8 cellular contexts compared by ENCODE assay signal in the genomic region with DNA sequence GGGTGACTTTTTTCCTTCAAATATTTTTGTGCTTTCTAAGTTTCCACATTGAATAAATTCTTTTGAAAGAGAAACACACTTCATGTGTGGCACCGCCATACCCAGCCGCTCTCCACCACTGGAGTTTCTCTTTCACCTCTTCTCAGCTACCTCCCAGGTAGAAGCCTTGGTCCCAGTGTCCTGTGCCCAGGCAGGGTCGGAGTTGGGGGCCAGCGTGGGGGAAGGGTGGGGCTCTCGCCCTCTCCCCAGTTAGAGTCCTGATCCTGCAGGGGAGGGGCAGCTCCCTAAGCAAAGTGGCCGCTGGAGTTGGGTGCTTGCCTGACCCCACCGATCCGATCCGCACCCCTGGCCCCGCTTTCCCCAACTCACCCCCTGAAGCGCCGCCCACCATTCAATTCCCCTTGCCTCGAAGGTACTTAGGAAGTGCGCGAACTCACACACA. TPM values are rescaled to one million over a fixed set of nuclear protein-coding genes. Genes with fewer than 3 reads are reported as not detected.
DNase-seq lines count a peak whose midpoint lies in the region; ATAC-seq and TF ChIP-seq lines count a peak whose summit lies in the region.

No MANE protein-coding gene starts in this region.

- H3K9ac ChIP-seq in KMS-11, result no peak overlapping the region; the same call in 1 of the 2 replicates
- peak overlapping the region; percentile 90 to 93 for H3K9ac ChIP-seq in colonic mucosa (ENCODE audit: low read depth in 2 of 2, low read length in 2 of 2)

- H3K4me3 Mint-ChIP-seq in naive thymus-derived CD4-positive, alpha-beta T cell, result peak overlapping the region; percentile 47 to 94 (median 84)
- H3K4me3 Mint-ChIP-seq in HFFc6, result no peak overlapping the region

- no peaks in the 10 kb centered on the region for H3K79me2 ChIP-seq in KMS-11 (ENCODE audit: insufficient read depth, low read depth)

- H3K4me1 ChIP-seq in KMS-11 (ENCODE audit: low read depth, poor library complexity, severe bottlenecking) (no peaks in the 10 kb centered on the region), colonic mucosa (peaks cover 8% of the 10 kb centered on the region)
- H3K4me1 ChIP-seq in naive thymus-derived CD4-positive, alpha-beta T cell (ENCODE audit: control insufficient read depth in 2 of 2, insufficient read depth in 2 of 2, low read length in 2 of 2), result no peaks in the 10 kb centered on the region

- peaks cover 8 to 15% (median 12%) of the 10 kb centered on the region in 7 donors for H3K4me1 Mint-ChIP-seq in naive thymus-derived CD4-positive, alpha-beta T cell
- no peaks in the 10 kb centered on the region for H3K4me1 Mint-ChIP-seq in HFFc6 (ENCODE audit: low read depth)

- H3K36me3 ChIP-seq in KMS-11 (ENCODE audit: insufficient read depth) (no peaks in the 10 kb centered on the region), colonic mucosa (no peaks in the 10 kb centered on the region)
- H3K36me3 ChIP-seq in naive thymus-derived CD4-positive, alpha-beta T cell (ENCODE audit: control insufficient read depth in 2 of 3, insufficient read depth in 3 of 3, low read length in 3 of 3), result no peaks in the 10 kb centered on the region

- POLR2A ChIA-PET in naive thymus-derived CD4-positive, alpha-beta T cell (lab: Charles Lee), result no interaction called here

- H3K9me3 Mint-ChIP-seq in naive thymus-derived CD4-positive, alpha-beta T cell, result no peaks in the 10 kb centered on the region
- no peaks in the 10 kb centered on the region for H3K9me3 Mint-ChIP-seq in HFFc6

- no peak for ATAC-seq in naive thymus-derived CD4-positive, alpha-beta T cell
- ATAC-seq in GM19035 (IDR thresholded peaks at IDR 0.05; ENCODE audit: unreplicated experiment) (no peak), HG03045 (IDR thresholded peaks at IDR 0.05; ENCODE audit: unreplicated experiment) (no peak)

- CTCF ChIA-PET in naive thymus-derived CD4-positive, alpha-beta T cell (lab: Charles Lee), result no interaction called here

- peak overlapping the region; percentile 57; the same call in 1 of the 2 replicates for H3K4me2 ChIP-seq in KMS-11

- H3K27ac ChIP-seq in KMS-11 (no peak overlapping the region), colonic mucosa (peak overlapping the region; percentile 76)
- H3K27ac ChIP-seq in naive thymus-derived CD4-positive, alpha-beta T cell (ENCODE audit: low read depth, low read length), result no peak overlapping the region

- H3K36me3 Mint-ChIP-seq in naive thymus-derived CD4-positive, alpha-beta T cell, result no peaks in the 10 kb centered on the region
- H3K36me3 Mint-ChIP-seq in HFFc6 (ENCODE audit: low read depth), result no peaks in the 10 kb centered on the region

- H3K27ac Mint-ChIP-seq in naive thymus-derived CD4-positive, alpha-beta T cell, result peak overlapping the region in 5 of 9 donors; percentile 2 to 91 (median 38)
- H3K27ac Mint-ChIP-seq in HFFc6, result no peak overlapping the region

- H4K20me1 ChIP-seq in KMS-11 (ENCODE audit: insufficient read depth), result no peaks in the 10 kb centered on the region

- DNase-seq in AG10803 (ENCODE audit: low read depth), result no peak
- no peak for DNase-seq in colonic mucosa
- peak in 3 of 9 donors; percentile 4 to 14 (median 9) for DNase-seq in naive thymus-derived CD4-positive, alpha-beta T cell
- DNase-seq in HFFc6, result no peak
- no peak for DNase-seq in activated effector memory CD4-positive, alpha-beta T cell treated with Interleukin-2 at 50 U/mL for 16 hours

- H3K27me3 Mint-ChIP-seq in naive thymus-derived CD4-positive, alpha-beta T cell, result peaks cover 10 to 50% (median 20%) of the 10 kb centered on the region in 5 donors
- peaks cover 30% of the 10 kb centered on the region for H3K27me3 Mint-ChIP-seq in HFFc6 (ENCODE audit: insufficient read depth)

- H2AFZ ChIP-seq in KMS-11 (ENCODE audit: low read depth), result peak overlapping the region; percentile 75; the same call in 1 of the 2 replicates

- H3K4me3 ChIP-seq in AG10803 (ENCODE audit: low read length), result peak overlapping the region; percentile 55
- no peak overlapping the region for H3K4me3 ChIP-seq in KMS-11 (IDR thresholded peaks at IDR 0.05; ENCODE audit: insufficient read depth, low read depth, low read length)
- H3K4me3 ChIP-seq in colonic mucosa, result peak overlapping the region; percentile 95
- H3K4me3 ChIP-seq in naive thymus-derived CD4-positive, alpha-beta T cell (ENCODE audit: low read length), result peak overlapping the region; percentile 59

- intact Hi-C loops in colonic mucosa (cut with DNase I), result no loop called here
- intact Hi-C loops in naive thymus-derived CD4-positive, alpha-beta T cell (cut with micrococcal nuclease), result loop anchor here in 1 of 2 donors (2.0 kb wide), 1 partner anchor 162 kb away; a partner anchor contains a TSS

- H3K27me3 ChIP-seq in KMS-11 (ENCODE audit: insufficient read depth, low read depth) (no peaks in the 10 kb centered on the region), colonic mucosa (no peaks in the 10 kb centered on the region)
- peaks cover 0 to 7% of the 10 kb centered on the region in 2 donors for H3K27me3 ChIP-seq in naive thymus-derived CD4-positive, alpha-beta T cell (ENCODE audit: control insufficient read depth in 2 of 2, insufficient read depth in 2 of 2, low read length in 2 of 2)

- no peaks in the 10 kb centered on the region for H3K9me3 ChIP-seq in colonic mucosa
- H3K9me3 ChIP-seq in naive thymus-derived CD4-positive, alpha-beta T cell (ENCODE audit: control insufficient read depth in 2 of 3, low read length in 3 of 3), result no peaks in the 10 kb centered on the region

- TF ChIP-seq CTCF in AG10803 (conservative IDR thresholded peaks at IDR 0.05; ENCODE audit: low read length), result no peak
- TF ChIP-seq CTCF in KMS-11 (conservative IDR thresholded peaks at IDR 0.05; ENCODE audit: low read depth, low read length), result no peak
- TF ChIP-seq CTCF in colonic mucosa (IDR thresholded peaks at IDR 0.05), result no peak
- TF ChIP-seq CTCF in HFFc6 (IDR thresholded peaks at IDR 0.05), result no peak

RNA-seq across cellular contexts. Expression of a gene that starts 0.8 kb away (rescaled TPM):
- total RNA-seq in colonic mucosa, result 100 to 1,000 TPM; 105 to 131 TPM
- total RNA-seq in naive thymus-derived CD4-positive, alpha-beta T cell, result 1 to 10 TPM in 2 of 5 experiments, under 1 TPM in 3; 0.43 to 6.8 (median 0.70) TPM
- polyA plus RNA-seq in naive thymus-derived CD4-positive, alpha-beta T cell, result 1 to 10 TPM in 1 of 2 donors, under 1 TPM in 1; 0.56 to 1.2 TPM
- total RNA-seq in HFFc6 (2021; fragmentation: NEBNext Ultra II Directional; extraction: Animal tissue kit (Norgen Biotek cat#: 25700)), result under 1 TPM in 1 of 6 experiments, not detected in 5; 0.02 TPM

Comparison
In these comparisons a context has a peak if more than half of its experiments do, and no peak if none do; other contexts are left out.
1. RNA of a gene that starts 0.8 kb away (total RNA-seq): 105 to 131 TPM in colonic mucosa; 0.43 to 6.8 TPM in naive thymus-derived CD4-positive, alpha-beta T cell and 0.02 TPM in HFFc6; every median in the first group is over 10 times any median in the second.